In the genomic region with DNA sequence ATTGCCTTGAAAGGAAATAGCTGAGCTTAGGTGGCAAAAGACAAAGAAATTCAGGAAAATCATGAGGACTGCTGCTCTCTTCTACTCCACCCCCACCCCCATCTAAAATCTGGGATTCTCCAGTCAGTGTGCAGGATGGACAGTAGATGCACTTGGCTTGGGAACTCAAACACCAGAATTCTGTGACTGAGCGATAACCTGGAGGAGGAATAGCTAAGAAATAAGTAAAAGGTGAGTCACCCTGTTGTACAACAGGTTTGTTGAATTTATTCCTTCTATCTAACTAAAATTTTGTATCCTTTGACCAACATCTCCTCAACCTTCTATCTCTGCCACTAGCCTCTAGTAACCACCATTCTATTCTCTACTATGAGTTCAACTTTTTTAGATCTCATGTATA, we compare ENCODE assay signal across 22 cellular contexts.
"Had no signal": no experiment of that assay in that cellular context is flagged by ENCODE, and none has a peak within 500 bp of the region (broad histone marks: within the 10 kb centered on the region; RNA-seq: fewer than 3 reads in every experiment).

No MANE protein-coding gene starts in this region.

- H3K27ac Mint-ChIP-seq: activated naive CD8-positive, alpha-beta T cell; activated T-helper 2 cell treated with anti-CD3 and anti-CD28 coated beads, Interferon-gamma antibody, Interleukin-2, Interleukin-4, amounts not matched to agents 10 μg/mL and 5 μg/mL and 100 μg/mL, durations not matched to agents 14 hours and 24 hours and 36 hours; mesothelial cell of epicardium; natural killer cell; T-helper 1 cell treated with Interleukin-12 subunit alpha and Interleukin-12 subunit beta and Interleukin-4 antibody, amounts not matched to agents 30 μg/mL and 1 μg/mL, for 36 hours; WTC11 had no signal

- H3K9me3 Mint-ChIP-seq: activated T-cell treated with anti-CD3 and anti-CD28 coated beads, Interleukin-2, amount 50 U/mL, for 4 hours; T-helper 1 cell treated with Interleukin-12 subunit alpha and Interleukin-12 subunit beta and Interleukin-4 antibody, amounts not matched to agents 30 μg/mL and 1 μg/mL, for 36 hours had no signal

- DNase-seq: activated CD8-positive, alpha-beta memory T cell treated with anti-CD3 and anti-CD28 coated beads, Interleukin-2, amount 50 U/mL, for 48 hours; activated naive CD4-positive, alpha-beta T cell; activated T-cell treated with anti-CD3 and anti-CD28 coated beads, Interleukin-2, amount 50 U/mL, for 4 hours; adrenal gland; head of caudate nucleus; left ventricle myocardium inferior; natural killer cell; right cardiac atrium; stimulated activated CD4-positive, alpha-beta T cell treated with anti-CD3 and anti-CD28 coated beads, Interleukin-12 subunit alpha, Interleukin-12 subunit beta, amount 100 ng/mL, for 4 hours; stimulated activated CD4-positive, alpha-beta T cell treated with anti-CD3 and anti-CD28 coated beads, Interleukin-4, amount 100 ng/mL, for 4 hours; stimulated activated naive CD8-positive, alpha-beta T cell treated with anti-CD3 and anti-CD28 coated beads, Interleukin-15, Interleukin-2, amounts not matched to agents 100 U/mL and 50 U/mL, for 24 hours; T1000; thyroid gland had no signal

- H3K9me3 ChIP-seq: adrenal gland, prostate gland, thyroid gland had no signal

- ATAC-seq: activated T-cell treated with anti-CD3 and anti-CD28 coated beads, Interleukin-2, amount 50 U/mL, for 4 hours; gastroesophageal sphincter; natural killer cell; right cardiac atrium; stimulated activated naive CD8-positive, alpha-beta T cell treated with anti-CD3 and anti-CD28 coated beads, Interleukin-15, Interleukin-2, amounts not matched to agents 100 U/mL and 50 U/mL, for 24 hours; WTC11 had no signal

- H3K4me1 ChIP-seq: adrenal gland, esophagus muscularis mucosa, gastroesophageal sphincter, left ventricle myocardium inferior, prostate gland, thyroid gland had no signal

- H3K4me1 Mint-ChIP-seq: natural killer cell had no signal

- H3K27me3 ChIP-seq: adrenal gland, cardiac muscle cell, esophagus muscularis mucosa, gastroesophageal sphincter, thyroid gland had no signal

- H3K4me3 Mint-ChIP-seq: activated naive CD8-positive, alpha-beta T cell; activated T-cell treated with anti-CD3 and anti-CD28 coated beads, Interleukin-2, amount 50 U/mL, for 4 hours; mesothelial cell of epicardium; natural killer cell; T-helper 1 cell treated with Interleukin-12 subunit alpha and Interleukin-12 subunit beta and Interleukin-4 antibody, amounts not matched to agents 30 μg/mL and 1 μg/mL, for 36 hours; WTC11 had no signal

- H3K27me3 Mint-ChIP-seq: activated naive CD8-positive, alpha-beta T cell had no signal

- H3K4me3 ChIP-seq: adrenal gland, cardiac muscle cell, esophagus muscularis mucosa, gastroesophageal sphincter, left ventricle myocardium inferior, prostate gland, thyroid gland had no signal

- H3K36me3 ChIP-seq: adrenal gland, cardiac muscle cell, esophagus muscularis mucosa, gastroesophageal sphincter, left ventricle myocardium inferior, prostate gland, thyroid gland had no signal

- H3K36me3 Mint-ChIP-seq: activated naive CD8-positive, alpha-beta T cell; natural killer cell had no signal

- H3K27ac ChIP-seq: adrenal gland, cardiac muscle cell, esophagus muscularis mucosa, gastroesophageal sphincter, left ventricle myocardium inferior, prostate gland, thyroid gland had no signal
